8 cellular contexts compared by ENCODE assay signal in the genomic region with DNA sequence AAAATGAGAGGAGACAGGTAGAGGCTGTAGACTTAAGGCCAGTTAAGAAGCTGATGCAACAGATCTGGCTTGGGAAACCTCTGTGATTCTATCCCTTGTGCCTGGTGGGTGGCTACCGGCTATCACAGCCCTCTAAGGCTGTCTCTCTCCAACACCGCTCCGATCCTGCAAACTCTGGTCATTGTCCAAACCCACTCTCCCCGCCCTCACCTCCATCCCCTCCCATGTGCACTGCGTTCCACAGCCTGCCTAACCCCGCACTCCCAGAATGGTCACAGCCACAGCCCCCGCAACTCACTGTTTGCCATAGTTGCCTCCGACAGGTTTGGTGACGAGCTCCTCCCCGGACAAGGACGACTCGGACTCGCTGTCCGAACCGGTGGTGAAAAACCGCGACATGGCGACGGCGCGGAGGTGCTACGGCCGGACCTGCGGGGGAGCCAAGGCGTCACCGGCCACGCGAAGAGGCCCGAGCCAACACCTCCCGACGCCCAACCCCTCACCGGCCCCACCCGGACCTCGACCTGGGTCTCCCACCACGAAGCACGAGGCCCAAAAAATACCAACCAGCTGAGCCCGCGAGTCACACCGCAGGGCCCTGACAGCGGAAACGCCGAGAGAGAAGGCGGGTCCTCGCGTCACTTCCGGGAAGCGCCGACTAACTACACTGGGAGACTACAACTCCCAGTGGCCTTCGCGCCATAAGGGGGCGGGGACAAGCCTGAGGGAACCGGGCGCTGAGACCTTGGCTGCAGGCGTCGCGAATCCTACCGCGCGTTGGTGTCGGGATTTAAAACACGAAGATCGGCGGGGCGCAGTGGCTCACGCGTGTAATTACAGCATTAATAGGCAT. TPM values are rescaled to one million over a fixed set of nuclear protein-coding genes. Genes with fewer than 3 reads are reported as not detected.
DNase-seq lines count a peak whose midpoint lies in the region; ATAC-seq, FAIRE-seq and TF ChIP-seq lines count a peak whose summit lies in the region.
"Not testable (repeated sequence)": the region's sequence is repeated elsewhere in the genome, so short reads cannot be mapped to it uniquely, and the experiment has no call there.

Gene EIF3CL (minus strand): TSS at position 622 of the 853 bp plus-strand sequence. CDS start 223 bp downstream, at position 399.

- intact Hi-C loops in IMR-90 (cut with micrococcal nuclease); HepG2 (cut with micrococcal nuclease; ENCODE audit: unreplicated experiment); gastrocnemius medialis (cut with DNase I; ENCODE audit: low total_unique reads): not testable (repeated sequence)

- TF ChIP-seq RAD21 in IMR-90 (IDR thresholded peaks at IDR 0.05; ENCODE audit: low read length); HepG2 (CRISPR knock-in tag; IDR thresholded peaks at IDR 0.05): not testable (repeated sequence)

- H3K79me2 ChIP-seq in HepG2 (ENCODE audit: insufficient read depth, low read length): not testable (repeated sequence)

- H2BK120ac ChIP-seq in IMR-90 (ENCODE audit: low read depth, low read length): not testable (repeated sequence)

- H2BK15ac ChIP-seq in IMR-90 (ENCODE audit: low read depth, low read length): not testable (repeated sequence)

- H3K4me3 ChIP-seq in BLaER1: peak within 1 kb of the TSS; percentile 58
- peak within 1 kb of the TSS; percentile 51 for H3K4me3 ChIP-seq in IMR-90 (ENCODE audit: insufficient read depth, low read depth, low read length)
- peak within 1 kb of the TSS; percentile 22 for H3K4me3 ChIP-seq in endocrine pancreas (ENCODE audit: control insufficient read depth, insufficient read depth, low read length)
- H3K4me3 ChIP-seq in HepG2 (replicated peaks in 1 of 3; ENCODE audit: insufficient read depth in 1 of 3, low read depth in 2 of 3, low read length in 3 of 3): peak within 1 kb of the TSS; percentile 54 to 63 (median 60); a peak in 5 of 6 replicates
- H3K4me3 ChIP-seq in gastrocnemius medialis: peak within 1 kb of the TSS in 2 of 4 donors; percentile 39 to 46

- not testable (repeated sequence) for H4K8ac ChIP-seq in IMR-90 (ENCODE audit: low read depth in 2 of 2, low read length in 2 of 2)

- H3K4me3 Mint-ChIP-seq in activated CD8-positive, alpha-beta T cell treated with anti-CD3 and anti-CD28 coated beads, Interleukin-2, amount 10 ng/mL, durations not matched to agents 7 days and 5 days: peak within 1 kb of the TSS; percentile 71

- CTCF ChIA-PET in IMR-90 (lab: Yijun Ruan, JAX); activated CD8-positive, alpha-beta T cell treated with anti-CD3 and anti-CD28 coated beads, Interleukin-2, amount 10 ng/mL, durations not matched to agents 7 days and 5 days (lab: Charles Lee); HepG2 (lab: Yijun Ruan, JAX; ENCODE audit: low intra/inter-chr PET ratio, low total read pairs): not testable (repeated sequence)

- not testable (repeated sequence) for H3K27me3 Mint-ChIP-seq in activated CD8-positive, alpha-beta T cell treated with anti-CD3 and anti-CD28 coated beads, Interleukin-2, amount 10 ng/mL, durations not matched to agents 7 days and 5 days (ENCODE audit: low read depth)

- not testable (repeated sequence) for H4K20me1 ChIP-seq in BLaER1; IMR-90 (ENCODE audit: insufficient read depth, low read length); HepG2 (ENCODE audit: insufficient read depth, low read length)

- not testable (repeated sequence) for H3K14ac ChIP-seq in IMR-90 (replicated peaks; ENCODE audit: low read depth, low read length)

- peak within 1 kb of the TSS; percentile 40; the same call in 1 of the 2 replicates for H3K4me2 ChIP-seq in BLaER1
- peak within 1 kb of the TSS; percentile 89 for H3K4me2 ChIP-seq in IMR-90 (ENCODE audit: low read depth, low read length)
- H3K4me2 ChIP-seq in HepG2 (ENCODE audit: low read depth, low read length): peak within 1 kb of the TSS; percentile 72

- no CpG with 5 or more reads among the region's 66 CpGs for WGBS in IMR-90 (ENCODE audit: extremely low coverage in 2 of 2, insufficient read length in 1 of 2), 2 experiments
- WGBS in HepG2 (ENCODE audit: low lambda C conversion rate): no CpG with 5 or more reads among the region's 66 CpGs

- ATAC-seq in GM19324 (IDR thresholded peaks at IDR 0.05; ENCODE audit: low FRiP score, unreplicated experiment): peak; percentile 98
- peak; percentile 99 for ATAC-seq in HG02798 (IDR thresholded peaks at IDR 0.05; ENCODE audit: poor library complexity, unreplicated experiment)
- ATAC-seq in IMR-90 (ENCODE audit: low read depth): peak; percentile 99
- peak; percentile 96 for ATAC-seq in activated CD8-positive, alpha-beta T cell treated with anti-CD3 and anti-CD28 coated beads, Interleukin-2, amount 10 ng/mL, durations not matched to agents 7 days and 5 days
- peak; percentile 98 for ATAC-seq in HepG2
- ATAC-seq in gastrocnemius medialis: peak; percentile 100

- H3K36me3 Mint-ChIP-seq in activated CD8-positive, alpha-beta T cell treated with anti-CD3 and anti-CD28 coated beads, Interleukin-2, amount 10 ng/mL, durations not matched to agents 7 days and 5 days (ENCODE audit: low read depth): not testable (repeated sequence)

- H3K4me1 Mint-ChIP-seq in activated CD8-positive, alpha-beta T cell treated with anti-CD3 and anti-CD28 coated beads, Interleukin-2, amount 10 ng/mL, durations not matched to agents 7 days and 5 days (ENCODE audit: low read depth): not testable (repeated sequence)

- TF ChIP-seq POLR2A in IMR-90 (IDR thresholded peaks at IDR 0.05; ENCODE audit: low read depth, low read length); HepG2 (IDR thresholded peaks at IDR 0.05; ENCODE audit: insufficient read depth in 1 of 2, low read depth in 2 of 2, low read length in 2 of 2); gastrocnemius medialis (IDR thresholded peaks at IDR 0.05): not testable (repeated sequence)

- not testable (repeated sequence) for TF ChIP-seq EP300 in HepG2 (IDR thresholded peaks at IDR 0.05; ENCODE audit: low read depth in 2 of 2, low read length in 2 of 2); HepG2 (CRISPR knock-in tag; IDR thresholded peaks at IDR 0.05; ENCODE audit: borderline replicate concordance)

- H3K18ac ChIP-seq in IMR-90 (ENCODE audit: low read depth, low read length): not testable (repeated sequence)

- not testable (repeated sequence) for H3K9ac ChIP-seq in BLaER1; endocrine pancreas (ENCODE audit: control insufficient read depth, insufficient read depth, low read length)
- peak within 1 kb of the TSS; percentile 83 for H3K9ac ChIP-seq in IMR-90 (ENCODE audit: low read depth, low read length)
- peak within 1 kb of the TSS; percentile 69 for H3K9ac ChIP-seq in HepG2 (ENCODE audit: insufficient read depth, low read depth, low read length)

- H3K9me3 ChIP-seq in BLaER1; IMR-90 (ENCODE audit: control insufficient read depth, insufficient read depth, low read length); endocrine pancreas (ENCODE audit: control insufficient read depth, low read length); HepG2 (ENCODE audit: low read length); gastrocnemius medialis: not testable (repeated sequence)

- not testable (repeated sequence) for H2AK5ac ChIP-seq in IMR-90 (ENCODE audit: low read depth, low read length)

- TF ChIP-seq CTCF in IMR-90 (conservative IDR thresholded peaks at IDR 0.05; ENCODE audit: low read depth, low read length); HepG2 (CRISPR knock-in tag; IDR thresholded peaks at IDR 0.05); gastrocnemius medialis (IDR thresholded peaks at IDR 0.05 in 4 of 5, conservative IDR thresholded peaks at IDR 0.05 in 1 of 5): not testable (repeated sequence)

- H2BK20ac ChIP-seq in IMR-90 (ENCODE audit: low read depth, low read length): not testable (repeated sequence)

- POLR2A ChIA-PET in IMR-90 (lab: Charles Lee; ENCODE audit: unreplicated experiment); activated CD8-positive, alpha-beta T cell treated with anti-CD3 and anti-CD28 coated beads, Interleukin-2, amount 10 ng/mL, durations not matched to agents 7 days and 5 days (lab: Charles Lee); HepG2 (lab: Yijun Ruan, JAX): not testable (repeated sequence)

- H3K36me3 ChIP-seq in BLaER1; IMR-90 (ENCODE audit: control insufficient read depth, insufficient read depth, low read length); endocrine pancreas (ENCODE audit: control insufficient read depth, insufficient read depth, low read length); HepG2 (replicated peaks in 1 of 2; ENCODE audit: control insufficient read depth in 1 of 2, insufficient read depth in 2 of 2, low read length in 2 of 2); gastrocnemius medialis: not testable (repeated sequence)

- not testable (repeated sequence) for H4K91ac ChIP-seq in IMR-90 (ENCODE audit: insufficient read depth, low read depth, low read length)

- H2BK5ac ChIP-seq in IMR-90 (ENCODE audit: low read depth, low read length, poor library complexity, severe bottlenecking): not testable (repeated sequence)

- BruUV-seq in IMR-90 (replicated peaks; lab: Mats Ljungman, UMichigan): not testable (repeated sequence)
- TSS peak; percentile 77 for BruUV-seq in HepG2 (replicated peaks; lab: Mats Ljungman, UMichigan)

- not testable (repeated sequence) for H3K27me3 ChIP-seq in BLaER1; IMR-90 (ENCODE audit: control insufficient read depth, insufficient read depth, low read length); endocrine pancreas (ENCODE audit: control insufficient read depth, insufficient read depth, low read length); HepG2 (ENCODE audit: control insufficient read depth in 1 of 2, insufficient read depth in 2 of 2, low read length in 2 of 2); gastrocnemius medialis

- peak within 1 kb of the TSS; percentile 51; the same call in 1 of the 2 replicates for H3K56ac ChIP-seq in IMR-90 (ENCODE audit: extremely low read depth, insufficient read depth, low read length)

- not testable (repeated sequence) for H3K9me1 ChIP-seq in IMR-90 (ENCODE audit: insufficient read depth, low read length)

- not testable (repeated sequence) for H3K4me1 ChIP-seq in BLaER1; IMR-90 (ENCODE audit: control insufficient read depth, insufficient read depth, low read length); endocrine pancreas (ENCODE audit: control insufficient read depth, insufficient read depth, low read length); HepG2 (ENCODE audit: insufficient read depth, low read length); gastrocnemius medialis

- not testable (repeated sequence) for H3K4ac ChIP-seq in IMR-90 (ENCODE audit: low read depth, low read length)

- H3K9me3 Mint-ChIP-seq in activated CD8-positive, alpha-beta T cell treated with anti-CD3 and anti-CD28 coated beads, Interleukin-2, amount 10 ng/mL, durations not matched to agents 7 days and 5 days (ENCODE audit: insufficient read depth): not testable (repeated sequence)

- not testable (repeated sequence) for H4K5ac ChIP-seq in IMR-90 (ENCODE audit: low read depth, low read length)

- H3K23ac ChIP-seq in IMR-90 (ENCODE audit: low read depth, low read length): not testable (repeated sequence)

- not testable (repeated sequence) for H2AK9ac ChIP-seq in IMR-90 (replicated peaks; ENCODE audit: low read depth, low read length, poor library complexity)

- not testable (repeated sequence) for H2AFZ ChIP-seq in IMR-90 (replicated peaks; ENCODE audit: low read length, poor library complexity); HepG2 (ENCODE audit: low read length)

- H3K79me1 ChIP-seq in IMR-90 (ENCODE audit: low read depth in 1 of 2, low read length in 2 of 2): not testable (repeated sequence)

- peak within 1 kb of the TSS; percentile 57 for H3K27ac Mint-ChIP-seq in activated CD8-positive, alpha-beta T cell treated with anti-CD3 and anti-CD28 coated beads, Interleukin-2, amount 10 ng/mL, durations not matched to agents 7 days and 5 days

- not testable (repeated sequence) for H3K27ac ChIP-seq in BLaER1; IMR-90 (ENCODE audit: insufficient read depth, low read length); HepG2 (ENCODE audit: extremely low read length, insufficient read depth, low read length); gastrocnemius medialis

- dilution Hi-C loops in IMR-90 (cut with HindIII; ENCODE audit: low sequenced_read_pairs, unreplicated experiment): not testable (repeated sequence)

- not testable (repeated sequence) for DNase-seq in IMR-90; activated CD8-positive, alpha-beta T cell treated with anti-CD3 and anti-CD28 coated beads, Interleukin-2, amount 10 ng/mL, durations not matched to agents 7 days and 5 days; HepG2 (ENCODE audit: low spot score); gastrocnemius medialis

- peak; percentile 88 for FAIRE-seq in HepG2 (lab: Jason Lieb, UNC)

- in situ Hi-C loops in IMR-90 (cut with MboI; ENCODE audit: low sequenced_read_pairs); HepG2 (cut with HindIII; ENCODE audit: extremely low pct_ligation_motif_present, low pct_unique_long_range_greater_than_20kb); gastrocnemius medialis (cut with MboI; ENCODE audit: low sequenced_read_pairs in 4 of 4): not testable (repeated sequence)

RNA-seq across cellular contexts. Expression of gene EIF3CL, which starts in this region (rescaled TPM):
- 119 and 180 TPM in 2 replicates for total RNA-seq in IMR-90 (2012; rRNA removed)
- 143 and 153 TPM in 2 replicates for polyA plus RNA-seq in IMR-90 (2012; rRNA removed)
- 146 and 162 TPM in 2 replicates for polyA plus RNA-seq in IMR-90 (2012; cell fraction: cytosol; rRNA removed)
- 76.2 and 90.1 TPM in 2 replicates for polyA plus RNA-seq in IMR-90 (2012; cell fraction: nucleus; rRNA removed; ENCODE audit: low replicate concordance)
- total RNA-seq in activated CD8-positive, alpha-beta T cell treated with anti-CD3 and anti-CD28 coated beads, Interleukin-2, amount 10 ng/mL, durations not matched to agents 7 days and 5 days: 10 to 100 TPM; 58.8 to 62.8 TPM
- total RNA-seq in HepG2 (2016; rRNA removed; fragmentation: Illumina TruSeq; extraction: Trizol): 113 and 170 TPM in 2 replicates
- total RNA-seq in HepG2 (2016; cell fraction: cytosol; rRNA removed; fragmentation: Illumina TruSeq; extraction: Trizol; ENCODE audit: low read depth): 27.2 and 35.5 TPM in 2 replicates
- total RNA-seq in HepG2 (2016; cell fraction: insoluble cytoplasmic fraction; rRNA removed; fragmentation: Illumina TruSeq; extraction: Trizol): 121 and 181 TPM in 2 replicates
- 81.1 and 81.5 TPM in 2 replicates for total RNA-seq in HepG2 (2016; cell fraction: membrane; rRNA removed; fragmentation: Illumina TruSeq; extraction: Trizol)
- total RNA-seq in HepG2 (2016; cell fraction: nucleus; rRNA removed; fragmentation: Illumina TruSeq; extraction: Trizol): 93.9 and 125 TPM in 2 replicates
- polyA plus RNA-seq in HepG2 (2011; rRNA removed): 229 and 263 TPM in 2 replicates
- 287 and 298 TPM in 2 replicates for polyA plus RNA-seq in HepG2 (2011; cell fraction: cytosol; rRNA removed)
- 169 and 191 TPM in 2 replicates for polyA plus RNA-seq in HepG2 (2011; cell fraction: nucleus; rRNA removed)
- polyA plus RNA-seq in HepG2 (2012): 33.5 and 34.2 TPM in 2 replicates
- polyA plus RNA-seq in HepG2 (2016; cell fraction: cytosol; fragmentation: Illumina TruSeq; extraction: Trizol; ENCODE audit: low read depth): 39.3 and 40.8 TPM in 2 replicates
- 192 and 224 TPM in 2 replicates for polyA plus RNA-seq in HepG2 (2016; cell fraction: insoluble cytoplasmic fraction; fragmentation: Illumina TruSeq; extraction: Trizol; ENCODE audit: low read depth)
- 51.0 and 70.6 TPM in 2 replicates for polyA plus RNA-seq in HepG2 (2016; cell fraction: membrane; fragmentation: Illumina TruSeq; extraction: Trizol; ENCODE audit: low read depth)
- polyA plus RNA-seq in HepG2 (2016; cell fraction: nucleus; fragmentation: Illumina TruSeq; extraction: Trizol; ENCODE audit: insufficient read depth, low read depth): 121 and 135 TPM in 2 replicates
- polyA minus RNA-seq in HepG2 (2011; rRNA and poly(A)+ RNA removed; ENCODE audit: low replicate concordance): 211 and 355 TPM in 2 replicates
- 190 and 238 TPM in 2 replicates for polyA minus RNA-seq in HepG2 (2011; cell fraction: cytosol; rRNA and poly(A)+ RNA removed)
- polyA minus RNA-seq in HepG2 (2011; cell fraction: nucleus; rRNA and poly(A)+ RNA removed): 99.4 and 152 TPM in 2 replicates
- 100 to 1,000 TPM in 3 of 4 donors, 10 to 100 TPM in 1; 95.6 to 220 (median 163) TPM for total RNA-seq in gastrocnemius medialis
